8 cellular contexts compared by ENCODE assay signal in genomic region chr3:101513419-101513986, GRCh38. TPM values are rescaled to one million over a fixed set of nuclear protein-coding genes. Genes with fewer than 3 reads are reported as not detected.
DNase-seq lines count a peak whose midpoint lies in the region; ATAC-seq, FAIRE-seq and TF ChIP-seq lines count a peak whose summit lies in the region.

No MANE protein-coding gene starts in this region.

- H3K9ac ChIP-seq in astrocyte (ENCODE audit: low read length) (peak overlapping the region; percentile 88), iPS-20b (ENCODE audit: low read depth, low read length) (peak overlapping the region; percentile 74; the same call in 1 of the 2 replicates)

- intact Hi-C loops in stomach (cut with DNase I; ENCODE audit: low total_unique reads), result no loop called here

- H3K9me3 ChIP-seq in KOPT-K1 (ENCODE audit: insufficient read depth, low read length, poor library complexity, severe bottlenecking) (no peaks in the 10 kb centered on the region), astrocyte (ENCODE audit: insufficient read depth, low read depth, low read length) (no peaks in the 10 kb centered on the region), iPS-20b (ENCODE audit: insufficient read depth, low read depth, low read length) (no peaks in the 10 kb centered on the region), stomach (no peaks in the 10 kb centered on the region)

- peaks cover 15% of the 10 kb centered on the region for H3K4me1 Mint-ChIP-seq in astrocyte (ENCODE audit: low read depth, unreplicated experiment)

- H3K4me1 ChIP-seq in astrocyte (ENCODE audit: insufficient read depth, low read length) (no peaks in the 10 kb centered on the region), iPS-20b (ENCODE audit: insufficient read depth, low read length) (no peaks in the 10 kb centered on the region; the same call in none of the 2 replicates), stomach (peaks cover 4 to 43% (median 14%) of the 10 kb centered on the region in 4 donors)

- H3K27me3 ChIP-seq in astrocyte (ENCODE audit: insufficient read depth, low read length) (peaks cover 4% of the 10 kb centered on the region), iPS-20b (ENCODE audit: insufficient read depth, low read length) (peaks cover 3% of the 10 kb centered on the region; the same call in 1 of the 2 replicates), stomach (peaks cover 0 to 17% (median under 1%) of the 10 kb centered on the region in 3 donors)

- H2AFZ ChIP-seq in astrocyte (ENCODE audit: low read depth, low read length), result peak overlapping the region; percentile 62

- peaks cover 20% of the 10 kb centered on the region for H3K79me2 ChIP-seq in astrocyte (ENCODE audit: insufficient read depth, low read length)

- no peaks in the 10 kb centered on the region for H3K9me3 Mint-ChIP-seq in astrocyte (ENCODE audit: unreplicated experiment)

- peak; percentile 17 for FAIRE-seq in astrocyte (lab: Jason Lieb, UNC)

- H4K20me1 ChIP-seq in astrocyte (ENCODE audit: insufficient read depth, low read length), result no peaks in the 10 kb centered on the region

- 13 to 17% (median 17%) methylated on average over 12 of the region's 12 CpGs for WGBS in stomach, 5 donors

- TF ChIP-seq EP300 in stomach (IDR thresholded peaks at IDR 0.05), result no peak

- TF ChIP-seq CTCF in GM10266 (IDR thresholded peaks at IDR 0.05; ENCODE audit: control insufficient read depth, insufficient read depth, low read depth, missing control alignments), result no peak
- TF ChIP-seq CTCF in astrocyte (IDR thresholded peaks at IDR 0.05; ENCODE audit: insufficient read depth, low read depth, low read length), result no peak
- no peak for TF ChIP-seq CTCF in stomach (IDR thresholded peaks at IDR 0.05)

- no peaks in the 10 kb centered on the region for H3K36me3 ChIP-seq in KOPT-K1 (ENCODE audit: insufficient read depth, low read length)
- H3K36me3 ChIP-seq in astrocyte (ENCODE audit: insufficient read depth, low read length), result no peaks in the 10 kb centered on the region
- H3K36me3 ChIP-seq in iPS-20b (ENCODE audit: insufficient read depth, low read depth, low read length), result no peaks in the 10 kb centered on the region
- H3K36me3 ChIP-seq in stomach, result no peaks in the 10 kb centered on the region

- H3K4me3 Mint-ChIP-seq in astrocyte (ENCODE audit: unreplicated experiment), result peak overlapping the region; percentile 99

- no peaks in the 10 kb centered on the region for H3K36me3 Mint-ChIP-seq in astrocyte (ENCODE audit: low read depth, unreplicated experiment)

- DNase-seq in GM10266 (ENCODE audit: extremely low spot score), result peak; percentile 58
- no peak for DNase-seq in astrocyte (ENCODE audit: low read depth)
- DNase-seq in stomach, result no peak
- DNase-seq in NCI-H446 treated with DMSO at 0.1 percent for 48 hours (lab: John Stamatoyannopoulos, UW), result no peak
- no peak for DNase-seq in NCI-H345 treated with DMSO at 0.1 percent for 48 hours (lab: John Stamatoyannopoulos, UW; ENCODE audit: unreplicated experiment)

- H3K27me3 Mint-ChIP-seq in astrocyte (ENCODE audit: low read depth, unreplicated experiment), result no peaks in the 10 kb centered on the region

- peak; percentile 36 for ATAC-seq in GM21529 (IDR thresholded peaks at IDR 0.05; ENCODE audit: unreplicated experiment)

- H3K27ac ChIP-seq in KOPT-K1 (ENCODE audit: low read depth, low read length, poor library complexity, severe bottlenecking) (peak overlapping the region; percentile 78), astrocyte (ENCODE audit: low read depth, low read length) (peak overlapping the region; percentile 88), iPS-20b (ENCODE audit: low read length) (peak overlapping the region; percentile 86), stomach (peak overlapping the region; percentile 84 to 96 (median 94))

- peak overlapping the region; percentile 86 for H3K4me3 ChIP-seq in astrocyte (ENCODE audit: insufficient read depth, low read depth, low read length)
- H3K4me3 ChIP-seq in iPS-20b (ENCODE audit: low read length), result peak overlapping the region; percentile 62
- H3K4me3 ChIP-seq in stomach, result peak overlapping the region; percentile 82 to 92 (median 86)

- H3K4me2 ChIP-seq in astrocyte (ENCODE audit: low read length), result peak overlapping the region; percentile 95

- no peak for TF ChIP-seq POLR2A in stomach (IDR thresholded peaks at IDR 0.05)

- H3K27ac Mint-ChIP-seq in astrocyte (ENCODE audit: unreplicated experiment), result peak overlapping the region; percentile 100

RNA-seq across cellular contexts. Expression of gene SENP7, which starts 0.5 kb away (rescaled TPM):
- 10.7 and 10.8 TPM in 2 replicates for total RNA-seq in astrocyte
- total RNA-seq in stomach, result 10 to 100 TPM in 4 of 5 donors, 1 to 10 TPM in 1; 1.4 to 93.1 (median 29.8) TPM
- 1 to 10 TPM; 3.1 to 7.3 (median 3.8) TPM for polyA plus RNA-seq in stomach

RNA-seq across cellular contexts. Expression of gene TRMT10C, which starts 48.2 kb away (rescaled TPM):
- total RNA-seq in astrocyte, result 23.0 and 26.8 TPM in 2 replicates
- 10 to 100 TPM in 2 of 5 donors, 1 to 10 TPM in 3; 1.4 to 33.6 (median 4.1) TPM for total RNA-seq in stomach
- polyA plus RNA-seq in stomach, result 10 to 100 TPM; 13.1 to 16.8 (median 15.3) TPM
